In the genomic region with DNA sequence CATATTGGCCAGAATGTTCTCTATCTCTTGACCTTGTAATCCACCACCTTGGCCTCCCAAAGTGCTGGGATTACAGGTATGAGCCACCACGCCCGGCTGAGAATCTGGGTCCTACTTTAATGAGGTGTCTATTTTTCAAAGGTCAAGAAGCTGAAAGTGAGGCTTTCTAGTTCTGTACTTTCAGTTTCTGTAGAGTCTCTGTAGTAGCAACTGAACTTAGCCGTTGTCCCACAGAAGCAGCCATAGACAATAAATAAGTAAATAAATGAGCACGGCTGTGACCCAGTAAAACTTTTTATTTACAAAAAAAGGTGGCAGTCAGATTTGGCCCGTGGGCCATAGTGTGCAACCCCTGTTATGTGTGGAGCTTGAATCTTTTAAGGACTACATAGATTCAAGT, we compare ENCODE assay signal across 15 cellular contexts.
DNase-seq lines count a peak whose midpoint lies in the region; ATAC-seq and TF ChIP-seq lines count a peak whose summit lies in the region.
"Had no signal": no experiment of that assay in that cellular context is flagged by ENCODE, and none has a peak within 500 bp of the region (broad histone marks: within the 10 kb centered on the region; RNA-seq: fewer than 3 reads in every experiment).

No MANE protein-coding gene starts in this region.

- TF ChIP-seq POLR2A in lower leg skin (IDR thresholded peaks at IDR 0.05) = no peak

- TF ChIP-seq CTCF in GM20000 (IDR thresholded peaks at IDR 0.05; ENCODE audit: extremely low read depth, missing control alignments) = no peak
- TF ChIP-seq CTCF in KMS-11 (conservative IDR thresholded peaks at IDR 0.05; ENCODE audit: low read depth, low read length) = no peak
- TF ChIP-seq CTCF in lower leg skin (IDR thresholded peaks at IDR 0.05) = no peak

- H3K9ac ChIP-seq in KMS-11 = no peak overlapping the region
- H3K9ac ChIP-seq: BLaER1 treated with 17β-estradiol and CSF1 and Interleukin-3, amounts not matched to agents 10 nM and 100 nM had no signal

- no peak overlapping the region for H2AFZ ChIP-seq in KMS-11 (ENCODE audit: low read depth)

- no peaks in the 10 kb centered on the region for H3K36me3 ChIP-seq in KMS-11 (ENCODE audit: insufficient read depth)

- DNase-seq in GM20000 (ENCODE audit: low spot score) (peak; percentile 44), cerebellum (ENCODE audit: low spot score) (no peak), lower leg skin (ENCODE audit: low spot score in 2 of 2) (no peak), dermis blood vessel endothelial cell (no peak)
- no peak for DNase-seq in effector CD4-positive, alpha-beta T cell
- DNase-seq: activated CD4-positive, alpha-beta T cell treated with anti-CD3 and anti-CD28 coated beads, Interleukin-2, amount 50 U/mL, for 4 hours; glutamatergic neuron; NCI-H1436; occipital lobe; stimulated activated CD4-positive, alpha-beta T cell treated with anti-CD3 and anti-CD28 coated beads, Interleukin-4, amount 100 ng/mL, for 1 hour had no signal

- no peaks in the 10 kb centered on the region for H3K79me2 ChIP-seq in KMS-11 (ENCODE audit: insufficient read depth, low read depth)

- WGBS in lower leg skin, 2 donors = 91% methylated on average over 5 of the region's 5 CpGs

- ATAC-seq in GM18520 (IDR thresholded peaks at IDR 0.05; ENCODE audit: unreplicated experiment) (peak; percentile 57), HG02943 (IDR thresholded peaks at IDR 0.05; ENCODE audit: low read depth, unreplicated experiment) (peak; percentile 85)
- ATAC-seq: left lung had no signal

- H4K20me1 ChIP-seq in KMS-11 (ENCODE audit: insufficient read depth) = no peaks in the 10 kb centered on the region

- no peak overlapping the region for H3K27ac ChIP-seq in KMS-11
- H3K27ac ChIP-seq: BLaER1 treated with 17β-estradiol and CSF1 and Interleukin-3, amounts not matched to agents 10 nM and 100 nM; left lung had no signal

- H3K27me3 ChIP-seq in KMS-11 (ENCODE audit: insufficient read depth, low read depth) = no peaks in the 10 kb centered on the region
- H3K27me3 ChIP-seq: BLaER1 treated with 17β-estradiol and CSF1 and Interleukin-3, amounts not matched to agents 10 nM and 100 nM; left lung had no signal

- H3K4me3 ChIP-seq in KMS-11 (IDR thresholded peaks at IDR 0.05; ENCODE audit: insufficient read depth, low read depth, low read length) = no peak overlapping the region
- no peak overlapping the region for H3K4me3 ChIP-seq in lower leg skin (ENCODE audit: low read depth, poor library complexity, severe bottlenecking)
- H3K4me3 ChIP-seq: BLaER1 treated with 17β-estradiol and CSF1 and Interleukin-3, amounts not matched to agents 10 nM and 100 nM; left lung had no signal

- peaks cover 16% of the 10 kb centered on the region for H3K4me1 ChIP-seq in KMS-11 (ENCODE audit: low read depth, poor library complexity, severe bottlenecking)

- intact Hi-C loops in lower leg skin (cut with DNase I; ENCODE audit: low total_unique reads) = no loop called here

- peak overlapping the region; percentile 13; the same call in 1 of the 2 replicates for H3K4me2 ChIP-seq in KMS-11
- H3K4me2 ChIP-seq: BLaER1 treated with 17β-estradiol and CSF1 and Interleukin-3, amounts not matched to agents 10 nM and 100 nM had no signal
